ENCODE assay signal across 4 cellular contexts in genomic region chr14:97053941-97054340, GRCh38.
"Had no signal": no experiment of that assay in that cellular context is flagged by ENCODE, and none has a peak within 500 bp of the region (broad histone marks: within the 10 kb centered on the region; RNA-seq: fewer than 3 reads in every experiment).

No MANE protein-coding gene starts in this region.

- ATAC-seq: GM23338 had no signal

- H3K27ac Mint-ChIP-seq: GM23338, H9 had no signal

- H3K4me2 ChIP-seq: GM23338 had no signal

- H3K4me3 ChIP-seq: GM23338 had no signal

- H3K4me3 Mint-ChIP-seq: GM23338, H9 had no signal

- H3K9me3 Mint-ChIP-seq: GM23338, H9 had no signal

- H2AFZ ChIP-seq: GM23338 had no signal

- DNase-seq: H9, HCEC 1CT, IMR-90 had no signal
